In genomic region chr1:35930593-35931423, GRCh38 we compare ENCODE assay signal across 1 cellular context.
A peak's percentile ranks its signal among the peaks of the same experiment; 100 is the strongest.
TF ChIP-seq lines count a peak whose summit lies in the region.

TSS of gene AGO3 (plus strand) at chr1:35931105. CDS start at chr1:35931427, 322 bp downstream.

TF ChIP-seq in K562, 482 proteins besides CTCF, POLR2A, EP300 and RAD21 (continued from another document and continues in another):
- peak; percentile 91 for TF ChIP-seq ZNF592 (IDR thresholded peaks at IDR 0.05)
- TF ChIP-seq SETDB1 (IDR thresholded peaks at IDR 0.05; ENCODE audit: low read length), result no peak
- no peak for TF ChIP-seq HDGF (IDR thresholded peaks at IDR 0.05)
- TF ChIP-seq TARDBP (IDR thresholded peaks at IDR 0.05), result 0 out of 2 replicates have a peak, but pooled peaks have one; percentile 81
- TF ChIP-seq RAD51 (IDR thresholded peaks at IDR 0.05; ENCODE audit: borderline replicate concordance, low read depth), result peak; percentile 51; the same call in 1 of the 2 replicates
- TF ChIP-seq RBM39 (optimal IDR thresholded peaks at IDR 0.05; ENCODE audit: low read depth, low read length), result no peak
- peak; percentile 42; the same call in 1 of the 2 replicates for TF ChIP-seq ZBTB49 (CRISPR knock-in tag; IDR thresholded peaks at IDR 0.05; ENCODE audit: borderline replicate concordance)
- no peak for TF ChIP-seq CREBBP (IDR thresholded peaks at IDR 0.05; ENCODE audit: low read depth, low read length)
- TF ChIP-seq CREB3L1 (IDR thresholded peaks at IDR 0.05; ENCODE audit: borderline replicate concordance, low read depth), result peak; percentile 78; the same call in 1 of the 2 replicates
- TF ChIP-seq NR2C1 (IDR thresholded peaks at IDR 0.05), result no peak
- no peak for TF ChIP-seq NR2C1 (tag; IDR thresholded peaks at IDR 0.05)
- TF ChIP-seq, protein P1, sequence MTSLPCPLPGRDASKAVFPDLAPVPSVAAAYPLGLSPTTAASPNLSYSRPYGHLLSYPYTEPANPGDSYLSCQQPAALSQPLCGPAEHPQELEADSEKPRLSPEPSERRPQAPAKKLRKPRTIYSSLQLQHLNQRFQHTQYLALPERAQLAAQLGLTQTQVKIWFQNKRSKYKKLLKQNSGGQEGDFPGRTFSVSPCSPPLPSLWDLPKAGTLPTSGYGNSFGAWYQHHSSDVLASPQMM (CRISPR knock-in tag; IDR thresholded peaks at IDR 0.05), result no peak
- TF ChIP-seq HCFC1 (IDR thresholded peaks at IDR 0.05; ENCODE audit: low read depth, low read length), result peak; percentile 85
- TF ChIP-seq ZNF444 (CRISPR knock-in tag; IDR thresholded peaks at IDR 0.05), result no peak
- TF ChIP-seq ETS2 (tag; IDR thresholded peaks at IDR 0.05; ENCODE audit: borderline replicate concordance, poor library complexity, severe bottlenecking), result no peak
- peak in 1 of 2 experiments; percentile 66; a peak in 1 of 4 replicates for TF ChIP-seq RCOR1 (IDR thresholded peaks at IDR 0.05; ENCODE audit: borderline replicate concordance in 1 of 2, low read depth in 2 of 2, low read length in 2 of 2)
- no peak for TF ChIP-seq SMARCC2 (IDR thresholded peaks at IDR 0.05; ENCODE audit: low read depth)
- TF ChIP-seq ZNF354B (CRISPR knock-in tag; IDR thresholded peaks at IDR 0.05), result no peak
- no peak for TF ChIP-seq CHD4 (IDR thresholded peaks at IDR 0.05; ENCODE audit: insufficient read depth, insufficient replicate concordance, low read depth, low read length, poor library complexity, severe bottlenecking)
- TF ChIP-seq PRMT5 (CRISPR knock-in tag; IDR thresholded peaks at IDR 0.05), result no peak
- TF ChIP-seq ZNF589 (CRISPR knock-in tag; IDR thresholded peaks at IDR 0.05; ENCODE audit: low read depth), result peak; percentile 79; the same call in 1 of the 2 replicates
- TF ChIP-seq SRSF7 (optimal IDR thresholded peaks at IDR 0.05; ENCODE audit: low read depth, low read length), result no peak
- peak; percentile 77 for TF ChIP-seq ELF2 (CRISPR knock-in tag; IDR thresholded peaks at IDR 0.05)
- TF ChIP-seq ZKSCAN1 (IDR thresholded peaks at IDR 0.05; ENCODE audit: low read depth, low read length), result no peak
- TF ChIP-seq ZNF780A (CRISPR knock-in tag; IDR thresholded peaks at IDR 0.05), result peak; percentile 86; the same call in 1 of the 2 replicates
- peak; percentile 52 for TF ChIP-seq NR3C1 (CRISPR knock-in tag; IDR thresholded peaks at IDR 0.05)
- peak; percentile 88 for TF ChIP-seq REST (CRISPR knock-in tag; IDR thresholded peaks at IDR 0.05; ENCODE audit: low read depth)
- peak; percentile 85; the same call in 1 of the 2 replicates for TF ChIP-seq SIN3B (IDR thresholded peaks at IDR 0.05; ENCODE audit: low read depth)
- TF ChIP-seq ZNF583 (CRISPR knock-in tag; IDR thresholded peaks at IDR 0.05), result no peak
- TF ChIP-seq PHF20 (IDR thresholded peaks at IDR 0.05; ENCODE audit: partially characterized antibody), result peak; percentile 88
- no peak for TF ChIP-seq PHTF2 (CRISPR knock-in tag; IDR thresholded peaks at IDR 0.05)
- TF ChIP-seq, protein P2, sequence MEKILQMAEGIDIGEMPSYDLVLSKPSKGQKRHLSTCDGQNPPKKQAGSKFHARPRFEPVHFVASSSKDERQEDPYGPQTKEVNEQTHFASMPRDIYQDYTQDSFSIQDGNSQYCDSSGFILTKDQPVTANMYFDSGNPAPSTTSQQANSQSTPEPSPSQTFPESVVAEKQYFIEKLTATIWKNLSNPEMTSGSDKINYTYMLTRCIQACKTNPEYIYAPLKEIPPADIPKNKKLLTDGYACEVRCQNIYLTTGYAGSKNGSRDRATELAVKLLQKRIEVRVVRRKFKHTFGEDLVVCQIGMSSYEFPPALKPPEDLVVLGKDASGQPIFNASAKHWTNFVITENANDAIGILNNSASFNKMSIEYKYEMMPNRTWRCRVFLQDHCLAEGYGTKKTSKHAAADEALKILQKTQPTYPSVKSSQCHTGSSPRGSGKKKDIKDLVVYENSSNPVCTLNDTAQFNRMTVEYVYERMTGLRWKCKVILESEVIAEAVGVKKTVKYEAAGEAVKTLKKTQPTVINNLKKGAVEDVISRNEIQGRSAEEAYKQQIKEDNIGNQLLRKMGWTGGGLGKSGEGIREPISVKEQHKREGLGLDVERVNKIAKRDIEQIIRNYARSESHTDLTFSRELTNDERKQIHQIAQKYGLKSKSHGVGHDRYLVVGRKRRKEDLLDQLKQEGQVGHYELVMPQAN (IDR thresholded peaks at IDR 0.05; ENCODE audit: borderline replicate concordance), result peak; percentile 38; the same call in 1 of the 2 replicates
- 0 out of 2 replicates have a peak, but pooled peaks have one; percentile 5 for TF ChIP-seq CHCHD3 (CRISPR knock-in tag; IDR thresholded peaks at IDR 0.05)
- no peak for TF ChIP-seq FOXM1 (IDR thresholded peaks at IDR 0.05; ENCODE audit: low read depth)
- no peak for TF ChIP-seq FOXM1 (CRISPR knock-in tag; IDR thresholded peaks at IDR 0.05; ENCODE audit: low read depth)
- TF ChIP-seq ADNP (tag; IDR thresholded peaks at IDR 0.05), result no peak
- peak; percentile 71 for TF ChIP-seq E2F1 (CRISPR knock-in tag; IDR thresholded peaks at IDR 0.05)
- peak; percentile 82 for TF ChIP-seq ZC3H4 (CRISPR knock-in tag; IDR thresholded peaks at IDR 0.05; ENCODE audit: borderline replicate concordance)
- TF ChIP-seq MCM7 (IDR thresholded peaks at IDR 0.05), result no peak
- peak; percentile 78; the same call in 1 of the 2 replicates for TF ChIP-seq GATAD2A (IDR thresholded peaks at IDR 0.05)
- TF ChIP-seq NFYB (IDR thresholded peaks at IDR 0.05; ENCODE audit: extremely low read depth, insufficient read length), result no peak
- no peak for TF ChIP-seq ZNF449 (CRISPR knock-in tag; IDR thresholded peaks at IDR 0.05)
- no peak for TF ChIP-seq PTTG1 (tag; IDR thresholded peaks at IDR 0.05; ENCODE audit: low read depth)
- no peak for TF ChIP-seq ZNF134 (CRISPR knock-in tag; conservative IDR thresholded peaks at IDR 0.05)
- TF ChIP-seq, protein P3, sequence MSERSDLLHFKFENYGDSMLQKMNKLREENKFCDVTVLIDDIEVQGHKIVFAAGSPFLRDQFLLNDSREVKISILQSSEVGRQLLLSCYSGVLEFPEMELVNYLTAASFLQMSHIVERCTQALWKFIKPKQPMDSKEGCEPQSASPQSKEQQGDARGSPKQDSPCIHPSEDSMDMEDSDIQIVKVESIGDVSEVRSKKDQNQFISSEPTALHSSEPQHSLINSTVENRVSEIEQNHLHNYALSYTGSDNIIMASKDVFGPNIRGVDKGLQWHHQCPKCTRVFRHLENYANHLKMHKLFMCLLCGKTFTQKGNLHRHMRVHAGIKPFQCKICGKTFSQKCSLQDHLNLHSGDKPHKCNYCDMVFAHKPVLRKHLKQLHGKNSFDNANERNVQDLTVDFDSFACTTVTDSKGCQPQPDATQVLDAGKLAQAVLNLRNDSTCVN (CRISPR knock-in tag; IDR thresholded peaks at IDR 0.05), result no peak
- TF ChIP-seq, protein P4, sequence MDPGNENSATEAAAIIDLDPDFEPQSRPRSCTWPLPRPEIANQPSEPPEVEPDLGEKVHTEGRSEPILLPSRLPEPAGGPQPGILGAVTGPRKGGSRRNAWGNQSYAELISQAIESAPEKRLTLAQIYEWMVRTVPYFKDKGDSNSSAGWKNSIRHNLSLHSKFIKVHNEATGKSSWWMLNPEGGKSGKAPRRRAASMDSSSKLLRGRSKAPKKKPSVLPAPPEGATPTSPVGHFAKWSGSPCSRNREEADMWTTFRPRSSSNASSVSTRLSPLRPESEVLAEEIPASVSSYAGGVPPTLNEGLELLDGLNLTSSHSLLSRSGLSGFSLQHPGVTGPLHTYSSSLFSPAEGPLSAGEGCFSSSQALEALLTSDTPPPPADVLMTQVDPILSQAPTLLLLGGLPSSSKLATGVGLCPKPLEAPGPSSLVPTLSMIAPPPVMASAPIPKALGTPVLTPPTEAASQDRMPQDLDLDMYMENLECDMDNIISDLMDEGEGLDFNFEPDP (CRISPR knock-in tag; IDR thresholded peaks at IDR 0.05), result no peak
